Comparison of ENCODE assay signal across 8 cellular contexts in genomic region chr6:158660331-158660730, GRCh38. TPM values are rescaled to one million over a fixed set of nuclear protein-coding genes. Genes with fewer than 3 reads are reported as not detected.
DNase-seq lines count a peak whose midpoint lies in the region; ATAC-seq, FAIRE-seq and TF ChIP-seq lines count a peak whose summit lies in the region.

No MANE protein-coding gene starts in this region.

- no peaks in the 10 kb centered on the region for H3K27me3 ChIP-seq in BJ (ENCODE audit: control insufficient read depth, insufficient read depth, low read length)
- no peaks in the 10 kb centered on the region for H3K27me3 ChIP-seq in gastroesophageal sphincter
- no peaks in the 10 kb centered on the region for H3K27me3 ChIP-seq in thoracic aorta (replicated peaks; ENCODE audit: insufficient read depth)

- no peak for TF ChIP-seq POLR2A in gastroesophageal sphincter (IDR thresholded peaks at IDR 0.05)

- H3K36me3 ChIP-seq in BJ (ENCODE audit: control insufficient read depth, insufficient read depth, low read length): no peaks in the 10 kb centered on the region
- H3K36me3 ChIP-seq in gastroesophageal sphincter: no peaks in the 10 kb centered on the region
- no peaks in the 10 kb centered on the region for H3K36me3 ChIP-seq in thoracic aorta

- TF ChIP-seq EP300 in gastroesophageal sphincter (IDR thresholded peaks at IDR 0.05): no peak

- DNase-seq in BJ (ENCODE audit: low read depth) (no peak), GM19239 (ENCODE audit: insufficient read length, low spot score) (peak; percentile 37), NCI-H2029 treated with DMSO at 0.1 percent for 48 hours (lab: John Stamatoyannopoulos, UW) (peak; percentile 92), thoracic aorta (ENCODE audit: low spot score) (no peak), epidermal melanocyte (ENCODE audit: insufficient read length, low spot score) (no peak)
- peak; percentile 29 to 34 for DNase-seq in activated CD4-positive, alpha-beta T cell treated with anti-CD3 and anti-CD28 coated beads, Interleukin-2, amount 50 U/mL, for 4 hours

- no peak overlapping the region for H3K4me3 ChIP-seq in BJ (ENCODE audit: low read depth, low read length)
- H3K4me3 ChIP-seq in gastroesophageal sphincter: no peak overlapping the region
- no peak overlapping the region for H3K4me3 ChIP-seq in thoracic aorta

- H3K9me3 ChIP-seq in gastroesophageal sphincter (no peaks in the 10 kb centered on the region), thoracic aorta (no peaks in the 10 kb centered on the region)

- no peak overlapping the region for H3K27ac ChIP-seq in gastroesophageal sphincter
- no peak overlapping the region for H3K27ac ChIP-seq in thoracic aorta

- CTCF ChIA-PET in BJ (lab: Yijun Ruan, JAX): interaction anchor here (0.6 to 2.8 kb wide), 9 partner anchors 11 to 446 kb away, joined by 3 to 12 read pairs (median 5); partner anchors contain the start of genes DYNLT1 and SYTL3

- H3K4me1 ChIP-seq in gastroesophageal sphincter (peaks cover 0 to 10% (median 0%) of the 10 kb centered on the region in 3 donors), thoracic aorta (ENCODE audit: control insufficient read depth in 1 of 2, low read depth in 2 of 2) (no peaks in the 10 kb centered on the region)

- peak; percentile 47 for FAIRE-seq in GM19239 (lab: Jason Lieb, UNC)

- ATAC-seq in gastroesophageal sphincter: no peak
- no peak for ATAC-seq in thoracic aorta (ENCODE audit: insufficient number of reproducible peaks, low FRiP score, low read depth)
- no peak for ATAC-seq in GM18519 (IDR thresholded peaks at IDR 0.05; ENCODE audit: low FRiP score, unreplicated experiment)

- WGBS in gastroesophageal sphincter (ENCODE audit: low coverage in 1 of 2), 2 donors: 37 to 83% methylated on average over 4 to 9 of the region's 10 CpGs

- TF ChIP-seq CTCF in BJ (IDR thresholded peaks at IDR 0.05; ENCODE audit: insufficient read depth, low read depth, low read length) (peak; percentile 53), gastroesophageal sphincter (IDR thresholded peaks at IDR 0.05) (peak in 3 of 4 experiments; percentile 39 to 55 (median 47)), thoracic aorta (IDR thresholded peaks at IDR 0.05) (peak; percentile 14)

- POLR2A ChIA-PET in BJ (lab: Charles Lee): no interaction called here

RNA-seq across cellular contexts. Expression of gene SYTL3, which starts 10.5 kb away (rescaled TPM):
- polyA plus RNA-seq in BJ (2011; rRNA removed): 1.5 and 1.7 TPM in 2 replicates
- polyA minus RNA-seq in BJ (2011; rRNA and poly(A)+ RNA removed): 0.66 and 0.98 TPM in 2 replicates
- total RNA-seq in gastroesophageal sphincter (1 to 10 TPM; 1.9 to 5.9 (median 4.5) TPM), thoracic aorta (1 to 10 TPM; 7.1 to 9.6 TPM)

RNA-seq across cellular contexts. Expression of gene DYNLT1, which starts 15.8 kb away (rescaled TPM):
- 175 and 265 TPM in 2 replicates for polyA plus RNA-seq in BJ (2011; rRNA removed)
- 50.6 and 74.3 TPM in 2 replicates for polyA minus RNA-seq in BJ (2011; rRNA and poly(A)+ RNA removed)
- total RNA-seq in gastroesophageal sphincter (100 to 1,000 TPM in 3 of 4 donors, 10 to 100 TPM in 1; 83.9 to 125 (median 113) TPM), thoracic aorta (10 to 100 TPM; 45.6 to 48.7 TPM)

Comparison
In these comparisons a context has a peak if more than half of its experiments do, and no peak if none do; other contexts are left out.
1. DNase-seq: peak in GM19239 (single experiment), NCI-H2029 treated with DMSO at 0.1 percent for 48 hours (single experiment) and activated CD4-positive, alpha-beta T cell treated with anti-CD3 and anti-CD28 coated beads, Interleukin-2, amount 50 U/mL, for 4 hours (2 of 2); none in BJ (single experiment), thoracic aorta (single experiment) and epidermal melanocyte (single experiment).
2. Peak in every context shown above with its lines, with median percentiles within 50 percentile points of each other: CTCF ChIP-seq.